12 cellular contexts compared by ENCODE assay signal in the genomic region with DNA sequence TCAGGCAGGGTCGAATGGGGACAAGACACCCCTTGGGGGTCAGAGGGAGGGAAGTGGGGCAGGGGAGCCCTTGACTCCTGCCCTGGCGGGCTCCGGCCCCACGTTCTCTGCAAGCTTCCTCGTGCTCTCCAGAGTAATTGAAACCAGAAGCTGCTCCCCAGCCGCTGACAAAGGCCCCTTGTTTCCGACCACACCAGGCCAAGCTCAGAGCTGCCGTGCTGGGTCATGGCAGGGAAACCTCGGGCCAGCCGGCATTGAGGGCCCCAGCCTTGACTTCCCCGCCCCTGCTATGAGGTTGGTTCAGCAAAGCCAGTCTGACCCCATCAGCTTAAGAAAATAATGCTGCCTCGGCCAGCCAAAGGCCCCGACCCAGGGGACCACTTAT. TPM values are rescaled to one million over a fixed set of nuclear protein-coding genes. Genes with fewer than 3 reads are reported as not detected.
A peak's percentile ranks its signal among the peaks of the same experiment; 100 is the strongest.
DNase-seq lines count a peak whose midpoint lies in the region; ATAC-seq and TF ChIP-seq lines count a peak whose summit lies in the region.
"Had no signal": no experiment of that assay in that cellular context is flagged by ENCODE, and none has a peak within 500 bp of the region (broad histone marks: within the 10 kb centered on the region; RNA-seq: fewer than 3 reads in every experiment).

No MANE protein-coding gene starts in this region.

- H4K20me1 ChIP-seq in OCI-LY7 (ENCODE audit: insufficient read depth, low read length), result no peaks in the 10 kb centered on the region

- CTCF ChIA-PET in OCI-LY7 (lab: Charles Lee; ENCODE audit: unreplicated experiment), result no interaction called here

- peaks cover 17% of the 10 kb centered on the region for H3K36me3 Mint-ChIP-seq in endothelial cell (ENCODE audit: low read depth, unreplicated experiment)

- no peaks in the 10 kb centered on the region for H3K9me3 Mint-ChIP-seq in endothelial cell (ENCODE audit: unreplicated experiment)
- H3K9me3 Mint-ChIP-seq: CD8-positive, alpha-beta T cell; naive thymus-derived CD8-positive, alpha-beta T cell had no signal

- POLR2A ChIA-PET in OCI-LY7 (lab: Charles Lee), result no interaction called here

- H3K27ac ChIP-seq in right lobe of liver (peak overlapping the region; percentile 37 to 47 (median 40)), skeletal muscle tissue (ENCODE audit: low read depth, low read length) (peak overlapping the region; percentile 74), OCI-LY7 (ENCODE audit: low read depth, low read length, poor library complexity, severe bottlenecking) (no peak overlapping the region)

- H3K36me3 ChIP-seq in right lobe of liver (no peaks in the 10 kb centered on the region), skeletal muscle tissue (ENCODE audit: control insufficient read depth in 3 of 3, insufficient read depth in 3 of 3, low read length in 3 of 3) (peaks cover 0 to 5% (median 3%) of the 10 kb centered on the region in 3 donors), OCI-LY7 (ENCODE audit: insufficient read depth, low read length) (peaks cover 79% of the 10 kb centered on the region)

- TF ChIP-seq CTCF in endothelial cell (IDR thresholded peaks at IDR 0.05; ENCODE audit: unreplicated experiment) (no peak), right lobe of liver (IDR thresholded peaks at IDR 0.05) (no peak), OCI-LY7 (conservative IDR thresholded peaks at IDR 0.05; ENCODE audit: low read length) (no peak)

- H3K27me3 Mint-ChIP-seq in endothelial cell (ENCODE audit: unreplicated experiment), result peaks cover 7% of the 10 kb centered on the region
- H3K27me3 Mint-ChIP-seq: naive thymus-derived CD8-positive, alpha-beta T cell had no signal

- 80% methylated on average over 1 of the region's 13 CpGs for WGBS in right lobe of liver (ENCODE audit: insufficient coverage, low coverage, low lambda C conversion rate, missing lambda C conversion rate)

- TF ChIP-seq POLR2A in right lobe of liver (IDR thresholded peaks at IDR 0.05), result no peak

- H3K4me3 ChIP-seq in right lobe of liver, result no peak overlapping the region
- peak overlapping the region in 1 of 3 donors; percentile 49 for H3K4me3 ChIP-seq in skeletal muscle tissue (ENCODE audit: low read length in 3 of 3)
- H3K4me3 ChIP-seq in OCI-LY7 (ENCODE audit: low read depth, low read length, poor library complexity, severe bottlenecking), result no peak overlapping the region

- no peaks in the 10 kb centered on the region for H3K79me2 ChIP-seq in OCI-LY7 (ENCODE audit: insufficient read depth, low read depth, low read length)

- H3K4me1 ChIP-seq in right lobe of liver, result no peaks in the 10 kb centered on the region
- peaks cover 14 to 31% (median 24%) of the 10 kb centered on the region in 3 donors for H3K4me1 ChIP-seq in skeletal muscle tissue (ENCODE audit: control insufficient read depth in 3 of 3, insufficient read depth in 3 of 3, low read length in 3 of 3)
- H3K4me1 ChIP-seq in OCI-LY7 (ENCODE audit: insufficient read depth, low read length, poor library complexity, severe bottlenecking), result no peaks in the 10 kb centered on the region

- H3K4me1 Mint-ChIP-seq in endothelial cell (ENCODE audit: unreplicated experiment), result peaks cover 17% of the 10 kb centered on the region

- BruUV-seq in OCI-LY7 (replicated peaks; lab: Mats Ljungman, UMichigan), result no TSS peak

- DNase-seq in MV-4-11 (lab: John Stamatoyannopoulos, UW), result peak; percentile 67
- no peak for DNase-seq in endothelial cell (ENCODE audit: low spot score)
- DNase-seq in right lobe of liver, result no peak
- no peak for DNase-seq in OCI-LY7 (ENCODE audit: low spot score)
- DNase-seq in DMS114 treated with DMSO at 0.1 percent for 48 hours (lab: John Stamatoyannopoulos, UW; ENCODE audit: unreplicated experiment), result no peak
- no peak for DNase-seq in stimulated activated CD4-positive, alpha-beta T cell treated with anti-CD3 and anti-CD28 coated beads, Interleukin-1b, Interleukin-23, amount 100 ng/mL, for 48 hours
- DNase-seq: CD8-positive, alpha-beta T cell; stimulated activated CD4-positive, alpha-beta T cell treated with anti-CD3 and anti-CD28 coated beads, Interleukin-4, amount 100 ng/mL, for 24 hours; T-helper 1 cell had no signal

- no peak overlapping the region for H3K4me2 ChIP-seq in OCI-LY7 (ENCODE audit: low read length)

- H3K9me2 ChIP-seq in OCI-LY7 (ENCODE audit: insufficient read depth, low read length), result no peaks in the 10 kb centered on the region

- H3K9ac ChIP-seq in skeletal muscle tissue (ENCODE audit: low read depth in 1 of 3, low read length in 3 of 3), result peak overlapping the region; percentile 21 to 68 (median 45)

- ATAC-seq in right lobe of liver, result peak in 3 of 4 donors; percentile 22 to 47 (median 23)
- no peak for ATAC-seq in GM19324 (IDR thresholded peaks at IDR 0.05; ENCODE audit: low FRiP score, unreplicated experiment)
- ATAC-seq: CD8-positive, alpha-beta T cell; naive thymus-derived CD8-positive, alpha-beta T cell had no signal

- H3K9me3 ChIP-seq in right lobe of liver, result no peaks in the 10 kb centered on the region
- no peaks in the 10 kb centered on the region for H3K9me3 ChIP-seq in skeletal muscle tissue (ENCODE audit: control insufficient read depth in 3 of 3, low read length in 3 of 3)
- H3K9me3 ChIP-seq in OCI-LY7 (ENCODE audit: low read length), result no peaks in the 10 kb centered on the region

- H3K4me3 Mint-ChIP-seq in endothelial cell (ENCODE audit: unreplicated experiment), result no peak overlapping the region
- H3K4me3 Mint-ChIP-seq: CD8-positive, alpha-beta T cell; naive thymus-derived CD8-positive, alpha-beta T cell had no signal

- intact Hi-C loops in right lobe of liver (cut with DNase I), result no loop called here
- intact Hi-C loops in OCI-LY7 (cut with micrococcal nuclease; ENCODE audit: unreplicated experiment), result no loop called here

- peak overlapping the region; percentile 89 for H3K27ac Mint-ChIP-seq in endothelial cell (ENCODE audit: unreplicated experiment)
- H3K27ac Mint-ChIP-seq: CD8-positive, alpha-beta T cell had no signal

- H3K27me3 ChIP-seq in right lobe of liver (no peaks in the 10 kb centered on the region), skeletal muscle tissue (ENCODE audit: control insufficient read depth in 3 of 3, insufficient read depth in 3 of 3, low read length in 3 of 3) (peaks cover 0 to 2% (median 0%) of the 10 kb centered on the region in 3 donors)

- H2AFZ ChIP-seq in OCI-LY7 (ENCODE audit: low read length), result no peak overlapping the region

RNA-seq across cellular contexts. Expression of a gene that starts 43.3 kb away (rescaled TPM):
- total RNA-seq in endothelial cell (ENCODE audit: unreplicated experiment) (17.1 TPM), right lobe of liver (1 to 10 TPM; 3.9 to 6.5 (median 4.1) TPM), skeletal muscle tissue (15.1 TPM), OCI-LY7 (2022) (10.6 and 13.8 TPM in 2 replicates)
- 12.8 and 15.7 TPM in 2 replicates for total RNA-seq in OCI-LY7 (2014; rRNA removed; shearing (Covaris generic))
